ENCODE assay signal across 14 cellular contexts in genomic region chr17:76360461-76360860, GRCh38. TPM values are rescaled to one million over a fixed set of nuclear protein-coding genes. Genes with fewer than 3 reads are reported as not detected.
DNase-seq lines count a peak whose midpoint lies in the region; TF ChIP-seq lines count a peak whose summit lies in the region.
"Had no signal": no experiment of that assay in that cellular context is flagged by ENCODE, and none has a peak within 500 bp of the region (broad histone marks: within the 10 kb centered on the region; RNA-seq: fewer than 3 reads in every experiment).

No MANE protein-coding gene starts in this region.

- no peak overlapping the region for H3K9ac ChIP-seq in subcutaneous abdominal adipose tissue (ENCODE audit: low read length in 5 of 5)

- H3K4me3 Mint-ChIP-seq in HFFc6: no peak overlapping the region
- H3K4me3 Mint-ChIP-seq: CD4-positive, CD25-positive, alpha-beta regulatory T cell had no signal

- H3K36me3 Mint-ChIP-seq in HFFc6 (ENCODE audit: low read depth): no peaks in the 10 kb centered on the region
- H3K36me3 Mint-ChIP-seq: CD4-positive, CD25-positive, alpha-beta regulatory T cell had no signal

- no peaks in the 10 kb centered on the region for H3K9me3 Mint-ChIP-seq in HFFc6
- H3K9me3 Mint-ChIP-seq: CD4-positive, CD25-positive, alpha-beta regulatory T cell had no signal

- no peaks in the 10 kb centered on the region for H3K9me3 ChIP-seq in esophagus squamous epithelium
- H3K9me3 ChIP-seq in subcutaneous abdominal adipose tissue (ENCODE audit: control insufficient read depth in 5 of 5, low read length in 5 of 5): no peaks in the 10 kb centered on the region
- H3K9me3 ChIP-seq: MG63 had no signal

- H3K4me1 ChIP-seq in esophagus squamous epithelium (peaks cover 11 to 48% (median 21%) of the 10 kb centered on the region in 3 donors), subcutaneous abdominal adipose tissue (ENCODE audit: control insufficient read depth in 5 of 5, insufficient read depth in 5 of 5, low read length in 5 of 5) (peaks cover 2 to 24% (median 21%) of the 10 kb centered on the region in 5 donors)

- intact Hi-C loops in esophagus squamous epithelium (cut with DNase I): no loop called here

- H3K4me1 Mint-ChIP-seq in HFFc6 (ENCODE audit: low read depth): peaks cover 10% of the 10 kb centered on the region

- CTCF ChIA-PET in RWPE1 (lab: Yijun Ruan, JAX): no interaction called here

- DNase-seq in HFFc6: no peak
- no peak for DNase-seq in RWPE1 (ENCODE audit: low spot score)
- no peak for DNase-seq in esophagus squamous epithelium (lab: John Stamatoyannopoulos, UW)
- DNase-seq in activated CD4-positive, alpha-beta T cell treated with anti-CD3 and anti-CD28 coated beads, Interleukin-2, amount 50 U/mL, for 1 hour: no peak
- no peak for DNase-seq in RKO (ENCODE audit: low spot score)
- DNase-seq in activated T-cell treated with anti-CD3 and anti-CD28 coated beads, Interleukin-2, amount 50 U/mL, for 48 hours: no peak
- DNase-seq: CD4-positive, CD25-positive, alpha-beta regulatory T cell; MG63; NCI-H1417; NCI-H187; NCI-H446; NCI-H526; Right ventricle myocardium superior had no signal

- no peaks in the 10 kb centered on the region for H3K27me3 ChIP-seq in esophagus squamous epithelium
- H3K27me3 ChIP-seq in subcutaneous abdominal adipose tissue (ENCODE audit: control insufficient read depth in 5 of 5, insufficient read depth in 4 of 5, low read length in 5 of 5): no peaks in the 10 kb centered on the region
- H3K27me3 ChIP-seq: MG63 had no signal

- peak overlapping the region; percentile 94 for H3K27ac ChIP-seq in RWPE1
- H3K27ac ChIP-seq in esophagus squamous epithelium: peak overlapping the region; percentile 55 to 89 (median 82)
- H3K27ac ChIP-seq in subcutaneous abdominal adipose tissue (ENCODE audit: low read depth, low read length): peak overlapping the region; percentile 60

- 40 to 51% methylated on average over 2 of the region's 2 CpGs for WGBS in esophagus squamous epithelium, 2 donors

- H3K27me3 Mint-ChIP-seq in HFFc6 (ENCODE audit: insufficient read depth): no peaks in the 10 kb centered on the region

- H3K36me3 ChIP-seq in esophagus squamous epithelium (no peaks in the 10 kb centered on the region), subcutaneous abdominal adipose tissue (ENCODE audit: control insufficient read depth in 5 of 5, insufficient read depth in 5 of 5, low read length in 5 of 5) (no peaks in the 10 kb centered on the region)
- H3K36me3 ChIP-seq: MG63 had no signal

- TF ChIP-seq POLR2A in esophagus squamous epithelium (IDR thresholded peaks at IDR 0.05): no peak

- peak overlapping the region; percentile 38; the same call in 1 of the 2 replicates for H3K27ac Mint-ChIP-seq in HFFc6
- H3K27ac Mint-ChIP-seq: CD4-positive, CD25-positive, alpha-beta regulatory T cell had no signal

- POLR2A ChIA-PET in RWPE1 (lab: Yijun Ruan, JAX; ENCODE audit: low non-redundant PET): no interaction called here

- no peak for TF ChIP-seq CTCF in HFFc6 (IDR thresholded peaks at IDR 0.05)
- no peak for TF ChIP-seq CTCF in RWPE1 (conservative IDR thresholded peaks at IDR 0.05; ENCODE audit: low read depth)
- no peak for TF ChIP-seq CTCF in esophagus squamous epithelium (IDR thresholded peaks at IDR 0.05)

- H3K4me3 ChIP-seq in esophagus squamous epithelium: no peak overlapping the region
- H3K4me3 ChIP-seq in subcutaneous abdominal adipose tissue (ENCODE audit: low read depth in 1 of 5, low read length in 5 of 5): no peak overlapping the region
- H3K4me3 ChIP-seq: MG63 had no signal

RNA-seq across cellular contexts. Expression of gene PRPSAP1, which starts 6.7 kb away (rescaled TPM):
- 10 to 100 TPM; 32.6 to 37.4 (median 35.1) TPM for total RNA-seq in HFFc6 (2021; fragmentation: NEBNext Ultra II Directional; extraction: Animal tissue kit (Norgen Biotek cat#: 25700))
- total RNA-seq in esophagus squamous epithelium: 10 to 100 TPM; 36.0 to 68.6 (median 49.5) TPM

RNA-seq across cellular contexts. Expression of gene SPHK1, which starts 23.9 kb away (rescaled TPM):
- total RNA-seq in HFFc6 (2021; fragmentation: NEBNext Ultra II Directional; extraction: Animal tissue kit (Norgen Biotek cat#: 25700)): 10 to 100 TPM; 53.9 to 68.1 (median 55.7) TPM
- 10 to 100 TPM; 17.0 to 37.0 (median 22.8) TPM for total RNA-seq in esophagus squamous epithelium

RNA-seq across cellular contexts. Expression of gene QRICH2, which starts 52.4 kb away (rescaled TPM):
- 1 to 10 TPM; 1.2 to 2.3 (median 1.4) TPM for total RNA-seq in HFFc6 (2021; fragmentation: NEBNext Ultra II Directional; extraction: Animal tissue kit (Norgen Biotek cat#: 25700))
- 1 to 10 TPM; 1.1 to 2.8 (median 1.8) TPM for total RNA-seq in esophagus squamous epithelium
